ENCODE assay signal across 8 cellular contexts in the genomic region with DNA sequence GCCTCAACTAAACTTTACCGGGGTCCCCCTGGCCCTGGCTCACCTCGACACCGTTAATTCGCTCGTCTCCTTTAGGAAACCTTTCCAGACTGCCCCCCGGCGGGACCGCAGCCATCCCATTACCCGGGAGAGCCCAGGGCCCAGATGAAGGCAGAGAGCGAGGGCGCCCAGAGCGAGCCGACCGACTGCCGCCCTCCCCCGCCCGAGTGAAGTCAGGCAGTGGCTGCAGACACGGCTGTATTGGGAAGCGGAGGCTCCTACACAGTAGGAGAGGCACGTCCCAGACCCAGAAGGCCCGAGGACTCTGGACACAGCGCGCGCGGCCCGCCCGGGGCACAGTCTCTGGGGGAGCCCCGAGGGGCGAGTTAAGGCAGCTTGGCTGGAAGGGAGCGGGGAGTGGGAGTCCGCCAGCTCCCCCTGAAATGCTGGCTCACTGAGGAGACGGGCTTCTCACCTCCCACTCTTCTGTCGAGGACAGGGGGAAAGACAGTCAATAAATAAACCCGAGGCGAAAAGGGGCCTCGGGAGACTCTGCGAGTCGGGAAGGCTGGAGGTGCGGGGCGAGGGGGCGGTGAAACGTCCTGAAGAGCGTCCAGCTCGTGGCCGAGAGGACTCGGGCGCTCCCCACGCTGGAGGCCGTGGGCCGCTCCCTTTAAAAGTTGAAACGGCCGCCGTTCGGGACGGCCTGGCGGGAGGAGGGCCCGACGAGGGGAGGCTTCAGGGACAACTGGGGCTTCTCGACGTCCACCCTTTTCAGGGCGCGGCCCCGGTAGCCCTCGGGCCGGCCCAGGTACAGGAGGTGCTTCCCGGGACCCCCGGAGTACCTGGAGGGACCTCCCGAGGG. TPM values are rescaled to one million over a fixed set of nuclear protein-coding genes. Genes with fewer than 3 reads are reported as not detected.
DNase-seq lines count a peak whose midpoint lies in the region; ATAC-seq and TF ChIP-seq lines count a peak whose summit lies in the region.

No MANE protein-coding gene starts in this region.

- BruUV-seq in PC-9 (replicated peaks; lab: Mats Ljungman, UMichigan): no TSS peak

- H3K9me2 ChIP-seq in PC-9 (ENCODE audit: insufficient read depth): no peaks in the 10 kb centered on the region

- CTCF ChIA-PET in PC-9 (lab: Charles Lee): interaction anchor here (0.6 to 2.1 kb wide), 3 partner anchors 10 to 61 kb away, joined by 3 to 10 read pairs (median 3); no protein-coding TSS in a partner anchor

- peak overlapping the region; percentile 72; the same call in 1 of the 2 replicates for H2AFZ ChIP-seq in PC-9
- H2AFZ ChIP-seq in fibroblast of lung (ENCODE audit: low read length): peak overlapping the region; percentile 15

- H3K4me1 ChIP-seq in PC-9 (replicated peaks; ENCODE audit: insufficient read depth) (no peaks in the 10 kb centered on the region), fibroblast of lung (ENCODE audit: control insufficient read depth, extremely low read depth, insufficient read depth, low read length) (peaks cover 6% of the 10 kb centered on the region)

- no peaks in the 10 kb centered on the region for H3K9me3 Mint-ChIP-seq in nephron progenitor cell

- DNase-seq in AG20443 (ENCODE audit: low spot score): peak; percentile 16
- DNase-seq in PC-9: no peak
- DNase-seq in fibroblast of lung (ENCODE audit: low read depth in 2 of 2): peak in 1 of 2 donors; percentile 30
- DNase-seq in nephron progenitor cell: peak; percentile 62
- DNase-seq in NCI-H446 (lab: John Stamatoyannopoulos, UW): no peak

- H3K27ac ChIP-seq in PC-9 (no peak overlapping the region), fibroblast of lung (ENCODE audit: insufficient read depth, low read length) (no peak overlapping the region)

- H3K4me2 ChIP-seq in PC-9 (peak overlapping the region; percentile 76), fibroblast of lung (ENCODE audit: extremely low read depth, insufficient read depth, low read length) (peak overlapping the region; percentile 21)

- peak overlapping the region; percentile 77 for H3K4me3 Mint-ChIP-seq in nephron progenitor cell

- TF ChIP-seq CTCF in PC-9 (conservative IDR thresholded peaks at IDR 0.05) (no peak), fibroblast of lung (conservative IDR thresholded peaks at IDR 0.05 in 1 of 2, IDR thresholded peaks at IDR 0.05 in 1 of 2; ENCODE audit: low read depth in 1 of 2, low read length in 2 of 2) (no peak), nephron progenitor cell (IDR thresholded peaks at IDR 0.05) (no peak)

- peaks cover 24% of the 10 kb centered on the region for H3K4me1 Mint-ChIP-seq in nephron progenitor cell

- H3K36me3 ChIP-seq in PC-9 (ENCODE audit: low read depth) (no peaks in the 10 kb centered on the region), fibroblast of lung (ENCODE audit: control insufficient read depth, insufficient read depth, low read length) (no peaks in the 10 kb centered on the region)

- peaks cover 38% of the 10 kb centered on the region for H3K27me3 Mint-ChIP-seq in nephron progenitor cell (ENCODE audit: low read depth, poor library complexity)

- H3K27ac Mint-ChIP-seq in nephron progenitor cell: peak overlapping the region; percentile 70

- peaks cover 18% of the 10 kb centered on the region; the same call in 1 of the 2 replicates for H3K27me3 ChIP-seq in PC-9 (ENCODE audit: insufficient read depth, low read depth)
- H3K27me3 ChIP-seq in fibroblast of lung (ENCODE audit: control insufficient read depth, insufficient read depth, low read length): no peaks in the 10 kb centered on the region

- H3K79me2 ChIP-seq in PC-9 (ENCODE audit: low read depth) (no peaks in the 10 kb centered on the region), fibroblast of lung (ENCODE audit: control insufficient read depth, insufficient read depth, low read length) (no peaks in the 10 kb centered on the region)

- ATAC-seq in GM21367 (IDR thresholded peaks at IDR 0.05; ENCODE audit: unreplicated experiment) (no peak), GM18873 (IDR thresholded peaks at IDR 0.05; ENCODE audit: low FRiP score, unreplicated experiment) (no peak), GM19397 (IDR thresholded peaks at IDR 0.05; ENCODE audit: unreplicated experiment) (no peak)

- H3F3A ChIP-seq in PC-9 (ENCODE audit: insufficient read depth, low read depth): peaks cover 14% of the 10 kb centered on the region; the same call in 1 of the 2 replicates

- intact Hi-C loops in PC-9 (cut with micrococcal nuclease; ENCODE audit: unreplicated experiment): no loop called here

- H3K36me3 Mint-ChIP-seq in nephron progenitor cell (ENCODE audit: low read depth): peaks cover 36% of the 10 kb centered on the region

- no peaks in the 10 kb centered on the region for H4K20me1 ChIP-seq in PC-9 (ENCODE audit: insufficient read depth)
- no peaks in the 10 kb centered on the region for H4K20me1 ChIP-seq in fibroblast of lung (ENCODE audit: control insufficient read depth, extremely low read depth, insufficient read depth, low read length)

- H3K9me3 ChIP-seq in PC-9 (ENCODE audit: insufficient read depth, low read depth): no peaks in the 10 kb centered on the region
- no peaks in the 10 kb centered on the region for H3K9me3 ChIP-seq in fibroblast of lung (ENCODE audit: control insufficient read depth, insufficient read depth, low read depth, low read length)

- POLR2A ChIA-PET in PC-9 (lab: Charles Lee; ENCODE audit: unreplicated experiment): interaction anchor here (0.6 to 0.7 kb wide), 5 partner anchors 10 to 1974 kb away, joined by 3 to 4 read pairs (median 3); no protein-coding TSS in a partner anchor

- no peak overlapping the region for H3K9ac ChIP-seq in fibroblast of lung (ENCODE audit: insufficient read depth, low read length)

- H3K4me3 ChIP-seq in PC-9: peak overlapping the region; percentile 42; the same call in 1 of the 2 replicates
- peak overlapping the region in 3 of 4 experiments; percentile 29 to 47 (median 45) for H3K4me3 ChIP-seq in fibroblast of lung (replicated peaks in 1 of 4; ENCODE audit: control extremely low read depth in 1 of 4, insufficient read depth in 1 of 4, low read depth in 3 of 4, low read length in 4 of 4)

RNA-seq across cellular contexts. Expression of a gene that starts 14.4 kb away (rescaled TPM):
- total RNA-seq in PC-9 (2021): 5.6 and 6.1 TPM in 2 replicates
- 0.51 and 0.99 TPM in 2 replicates for total RNA-seq in fibroblast of lung
- 0.76 and 0.94 TPM in 2 replicates for polyA plus RNA-seq in fibroblast of lung
- polyA plus RNA-seq in fibroblast of lung (2012): 1.1 and 1.6 TPM in 2 replicates
- polyA minus RNA-seq in fibroblast of lung (ENCODE audit: low replicate concordance): 3.0 and 3.2 TPM in 2 replicates

RNA-seq across cellular contexts. Expression of a gene that starts 24.4 kb away (rescaled TPM):
- not detected in 2 replicates for total RNA-seq in PC-9 (2021)
- total RNA-seq in fibroblast of lung: not detected in 2 replicates
- polyA plus RNA-seq in fibroblast of lung: not detected in 2 replicates
- 0.10 TPM in 1 of 2 replicates, not detected in the other for polyA plus RNA-seq in fibroblast of lung (2012)
- not detected in 2 replicates for polyA minus RNA-seq in fibroblast of lung (ENCODE audit: low replicate concordance)

RNA-seq across cellular contexts. Expression of a gene that starts 33.6 kb away (rescaled TPM):
- total RNA-seq in PC-9 (2021) (7.6 and 12.8 TPM in 2 replicates), fibroblast of lung (8.2 and 9.7 TPM in 2 replicates)
- polyA plus RNA-seq in fibroblast of lung: 3.6 and 4.6 TPM in 2 replicates
- polyA plus RNA-seq in fibroblast of lung (2012): 3.8 and 5.0 TPM in 2 replicates
- 3.9 and 4.7 TPM in 2 replicates for polyA minus RNA-seq in fibroblast of lung (ENCODE audit: low replicate concordance)

RNA-seq across cellular contexts. Expression of a gene that starts 33.9 kb away (rescaled TPM):
- total RNA-seq in PC-9 (2021) (42.5 and 47.7 TPM in 2 replicates), fibroblast of lung (26.5 and 29.2 TPM in 2 replicates)
- polyA plus RNA-seq in fibroblast of lung: 29.7 and 32.7 TPM in 2 replicates
- polyA plus RNA-seq in fibroblast of lung (2012): 44.8 and 45.9 TPM in 2 replicates
- polyA minus RNA-seq in fibroblast of lung (ENCODE audit: low replicate concordance): 8.7 and 28.3 TPM in 2 replicates

RNA-seq across cellular contexts. Expression of a gene that starts 43.7 kb away (rescaled TPM):
- 1.2 TPM in 1 of 2 replicates, not detected in the other for total RNA-seq in PC-9 (2021)
- total RNA-seq in fibroblast of lung: not detected in 2 replicates
- 0.41 and 0.53 TPM in 2 replicates for polyA plus RNA-seq in fibroblast of lung
- 0.37 TPM in 1 of 2 replicates, not detected in the other for polyA plus RNA-seq in fibroblast of lung (2012)
- polyA minus RNA-seq in fibroblast of lung (ENCODE audit: low replicate concordance): not detected in 2 replicates

Comparison
In these comparisons a context has a peak if more than half of its experiments do, and no peak if none do; other contexts are left out.
1. DNase-seq: peak in AG20443 (single experiment) and nephron progenitor cell (single experiment); none in PC-9 (0 of 2) and NCI-H446 (0 of 2).